In the genomic region with DNA sequence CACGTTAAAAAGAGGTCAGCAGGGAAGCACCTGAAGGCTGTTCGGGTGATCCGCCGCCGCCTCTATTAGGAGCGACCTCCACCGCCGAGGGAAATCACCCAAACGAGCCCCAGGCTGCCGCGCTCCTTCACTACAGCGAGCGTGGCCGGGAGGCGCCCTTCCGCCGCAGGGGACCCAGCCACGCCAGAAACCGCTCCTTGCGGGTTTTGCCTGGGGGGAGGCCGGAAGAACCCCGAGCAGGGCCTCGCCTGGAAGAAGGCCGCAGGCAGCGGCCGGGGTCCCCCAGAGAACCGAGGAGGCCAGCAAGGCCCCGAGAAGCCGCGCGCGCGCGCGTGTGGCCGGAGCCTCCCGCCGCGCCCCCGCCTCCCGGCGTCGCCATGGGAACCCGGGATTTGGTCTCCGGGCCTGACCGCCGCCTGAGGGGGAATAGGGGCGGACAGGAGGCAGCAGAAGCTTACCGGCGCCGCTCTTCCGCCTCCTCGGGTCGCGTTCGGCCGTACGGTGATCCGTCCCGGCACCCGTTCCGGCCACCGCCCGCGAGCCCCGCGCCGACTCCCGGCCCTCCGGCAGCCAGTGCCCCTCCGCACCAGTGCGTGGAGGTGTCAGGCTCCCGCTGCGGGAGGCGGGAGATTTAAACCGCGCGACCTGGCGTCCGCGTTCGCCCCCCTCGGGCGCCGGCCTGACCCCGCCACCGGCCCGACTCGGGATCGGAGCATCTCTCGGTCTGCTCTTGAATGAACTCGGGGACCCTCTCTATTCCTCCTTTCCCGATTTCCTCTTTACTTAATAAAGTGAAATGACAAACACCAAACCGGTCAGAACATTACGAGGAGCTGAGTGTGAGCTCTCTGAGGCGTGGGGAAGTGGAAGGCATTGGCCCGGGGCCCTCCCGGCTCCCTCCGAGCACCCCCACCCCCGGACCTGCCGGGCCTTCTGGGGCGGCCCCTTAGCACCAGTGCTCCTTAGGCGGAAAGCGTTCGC, we compare ENCODE assay signal across 1 cellular context.
TF ChIP-seq lines count a peak whose summit lies in the region.

Gene ICA1L, minus strand, starts transcription at position 606 of the 981 bp plus-strand sequence. CDS start 42,757 bp downstream, outside the sequence.

TF ChIP-seq in GM12878, 131 proteins besides CTCF, POLR2A, EP300 and RAD21 (continued from another document and continues in another):
- TF ChIP-seq, protein P1, sequence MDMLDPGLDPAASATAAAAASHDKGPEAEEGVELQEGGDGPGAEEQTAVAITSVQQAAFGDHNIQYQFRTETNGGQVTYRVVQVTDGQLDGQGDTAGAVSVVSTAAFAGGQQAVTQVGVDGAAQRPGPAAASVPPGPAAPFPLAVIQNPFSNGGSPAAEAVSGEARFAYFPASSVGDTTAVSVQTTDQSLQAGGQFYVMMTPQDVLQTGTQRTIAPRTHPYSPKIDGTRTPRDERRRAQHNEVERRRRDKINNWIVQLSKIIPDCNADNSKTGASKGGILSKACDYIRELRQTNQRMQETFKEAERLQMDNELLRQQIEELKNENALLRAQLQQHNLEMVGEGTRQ (IDR thresholded peaks at IDR 0.05; ENCODE audit: borderline replicate concordance, low read depth, low read length) = no peak
- TF ChIP-seq, protein P2, sequence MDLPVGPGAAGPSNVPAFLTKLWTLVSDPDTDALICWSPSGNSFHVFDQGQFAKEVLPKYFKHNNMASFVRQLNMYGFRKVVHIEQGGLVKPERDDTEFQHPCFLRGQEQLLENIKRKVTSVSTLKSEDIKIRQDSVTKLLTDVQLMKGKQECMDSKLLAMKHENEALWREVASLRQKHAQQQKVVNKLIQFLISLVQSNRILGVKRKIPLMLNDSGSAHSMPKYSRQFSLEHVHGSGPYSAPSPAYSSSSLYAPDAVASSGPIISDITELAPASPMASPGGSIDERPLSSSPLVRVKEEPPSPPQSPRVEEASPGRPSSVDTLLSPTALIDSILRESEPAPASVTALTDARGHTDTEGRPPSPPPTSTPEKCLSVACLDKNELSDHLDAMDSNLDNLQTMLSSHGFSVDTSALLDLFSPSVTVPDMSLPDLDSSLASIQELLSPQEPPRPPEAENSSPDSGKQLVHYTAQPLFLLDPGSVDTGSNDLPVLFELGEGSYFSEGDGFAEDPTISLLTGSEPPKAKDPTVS (IDR thresholded peaks at IDR 0.05; ENCODE audit: low read depth, low read length) = no peak
- TF ChIP-seq, protein P3, sequence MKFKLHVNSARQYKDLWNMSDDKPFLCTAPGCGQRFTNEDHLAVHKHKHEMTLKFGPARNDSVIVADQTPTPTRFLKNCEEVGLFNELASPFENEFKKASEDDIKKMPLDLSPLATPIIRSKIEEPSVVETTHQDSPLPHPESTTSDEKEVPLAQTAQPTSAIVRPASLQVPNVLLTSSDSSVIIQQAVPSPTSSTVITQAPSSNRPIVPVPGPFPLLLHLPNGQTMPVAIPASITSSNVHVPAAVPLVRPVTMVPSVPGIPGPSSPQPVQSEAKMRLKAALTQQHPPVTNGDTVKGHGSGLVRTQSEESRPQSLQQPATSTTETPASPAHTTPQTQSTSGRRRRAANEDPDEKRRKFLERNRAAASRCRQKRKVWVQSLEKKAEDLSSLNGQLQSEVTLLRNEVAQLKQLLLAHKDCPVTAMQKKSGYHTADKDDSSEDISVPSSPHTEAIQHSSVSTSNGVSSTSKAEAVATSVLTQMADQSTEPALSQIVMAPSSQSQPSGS (IDR thresholded peaks at IDR 0.05; ENCODE audit: low read length) = no peak
- peak; percentile 88 for TF ChIP-seq LARP7 (IDR thresholded peaks at IDR 0.05)
- no peak for TF ChIP-seq SUPT20H (IDR thresholded peaks at IDR 0.05; ENCODE audit: borderline replicate concordance, control insufficient read depth, low read depth, low read length)
- TF ChIP-seq NRF1 (conservative IDR thresholded peaks at IDR 0.05; ENCODE audit: low read depth, low read length) = no peak
- peak; percentile 89 for TF ChIP-seq SIN3A (IDR thresholded peaks at IDR 0.05; ENCODE audit: low read depth, low read length)
- TF ChIP-seq, protein P4, sequence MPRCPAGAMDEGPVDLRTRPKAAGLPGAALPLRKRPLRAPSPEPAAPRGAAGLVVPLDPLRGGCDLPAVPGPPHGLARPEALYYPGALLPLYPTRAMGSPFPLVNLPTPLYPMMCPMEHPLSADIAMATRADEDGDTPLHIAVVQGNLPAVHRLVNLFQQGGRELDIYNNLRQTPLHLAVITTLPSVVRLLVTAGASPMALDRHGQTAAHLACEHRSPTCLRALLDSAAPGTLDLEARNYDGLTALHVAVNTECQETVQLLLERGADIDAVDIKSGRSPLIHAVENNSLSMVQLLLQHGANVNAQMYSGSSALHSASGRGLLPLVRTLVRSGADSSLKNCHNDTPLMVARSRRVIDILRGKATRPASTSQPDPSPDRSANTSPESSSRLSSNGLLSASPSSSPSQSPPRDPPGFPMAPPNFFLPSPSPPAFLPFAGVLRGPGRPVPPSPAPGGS (IDR thresholded peaks at IDR 0.05; ENCODE audit: borderline replicate concordance, insufficient read depth, low read depth, low read length, poor library complexity, severe bottlenecking) = no peak
- TF ChIP-seq, protein P5, sequence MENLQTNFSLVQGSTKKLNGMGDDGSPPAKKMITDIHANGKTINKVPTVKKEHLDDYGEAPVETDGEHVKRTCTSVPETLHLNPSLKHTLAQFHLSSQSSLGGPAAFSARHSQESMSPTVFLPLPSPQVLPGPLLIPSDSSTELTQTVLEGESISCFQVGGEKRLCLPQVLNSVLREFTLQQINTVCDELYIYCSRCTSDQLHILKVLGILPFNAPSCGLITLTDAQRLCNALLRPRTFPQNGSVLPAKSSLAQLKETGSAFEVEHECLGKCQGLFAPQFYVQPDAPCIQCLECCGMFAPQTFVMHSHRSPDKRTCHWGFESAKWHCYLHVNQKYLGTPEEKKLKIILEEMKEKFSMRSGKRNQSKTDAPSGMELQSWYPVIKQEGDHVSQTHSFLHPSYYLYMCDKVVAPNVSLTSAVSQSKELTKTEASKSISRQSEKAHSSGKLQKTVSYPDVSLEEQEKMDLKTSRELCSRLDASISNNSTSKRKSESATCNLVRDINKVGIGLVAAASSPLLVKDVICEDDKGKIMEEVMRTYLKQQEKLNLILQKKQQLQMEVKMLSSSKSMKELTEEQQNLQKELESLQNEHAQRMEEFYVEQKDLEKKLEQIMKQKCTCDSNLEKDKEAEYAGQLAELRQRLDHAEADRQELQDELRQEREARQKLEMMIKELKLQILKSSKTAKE (IDR thresholded peaks at IDR 0.05; ENCODE audit: low read depth, poor library complexity, severe bottlenecking) = no peak
- peak; percentile 79 for TF ChIP-seq IKZF1 (conservative IDR thresholded peaks at IDR 0.05)
- TF ChIP-seq TBL1XR1 (IDR thresholded peaks at IDR 0.05; ENCODE audit: low read depth, low read length) = no peak
- TF ChIP-seq BRCA1 (IDR thresholded peaks at IDR 0.05; ENCODE audit: low read depth, low read length) = no peak
- TF ChIP-seq RFX5 (IDR thresholded peaks at IDR 0.05; ENCODE audit: low read depth, low read length) = no peak
- TF ChIP-seq TAF1 (IDR thresholded peaks at IDR 0.05; ENCODE audit: borderline replicate concordance, low read depth, low read length) = no peak
- TF ChIP-seq EGR1 (IDR thresholded peaks at IDR 0.05; ENCODE audit: borderline replicate concordance in 1 of 2, low read depth in 2 of 2, low read length in 2 of 2) = peak in 1 of 2 experiments; percentile 72; a peak in 1 of 3 replicates
- TF ChIP-seq, protein P6, sequence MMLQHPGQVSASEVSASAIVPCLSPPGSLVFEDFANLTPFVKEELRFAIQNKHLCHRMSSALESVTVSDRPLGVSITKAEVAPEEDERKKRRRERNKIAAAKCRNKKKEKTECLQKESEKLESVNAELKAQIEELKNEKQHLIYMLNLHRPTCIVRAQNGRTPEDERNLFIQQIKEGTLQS (IDR thresholded peaks at IDR 0.05; ENCODE audit: borderline replicate concordance, extremely low read depth, low read depth, low read length) = no peak
- TF ChIP-seq MEF2B (IDR thresholded peaks at IDR 0.05; ENCODE audit: partially characterized antibody, poor library complexity, severe bottlenecking) = no peak
- no peak for TF ChIP-seq SP1 (IDR thresholded peaks at IDR 0.05; ENCODE audit: low read depth, low read length)
- TF ChIP-seq BACH1 (IDR thresholded peaks at IDR 0.05; ENCODE audit: borderline replicate concordance) = peak; percentile 50; the same call in 1 of the 2 replicates
- peak; percentile 1; the same call in 1 of the 2 replicates for TF ChIP-seq CREM (IDR thresholded peaks at IDR 0.05; ENCODE audit: low read depth)
- TF ChIP-seq EED (IDR thresholded peaks at IDR 0.05; ENCODE audit: low read depth) = peak; percentile 50; the same call in 1 of the 2 replicates
- no peak for TF ChIP-seq SREBF1 (IDR thresholded peaks at IDR 0.05; ENCODE audit: low read length)
- no peak for TF ChIP-seq HDAC6 (IDR thresholded peaks at IDR 0.05; ENCODE audit: unreplicated experiment)
- no peak for TF ChIP-seq STAT1 (conservative IDR thresholded peaks at IDR 0.05)
- TF ChIP-seq, protein P7, sequence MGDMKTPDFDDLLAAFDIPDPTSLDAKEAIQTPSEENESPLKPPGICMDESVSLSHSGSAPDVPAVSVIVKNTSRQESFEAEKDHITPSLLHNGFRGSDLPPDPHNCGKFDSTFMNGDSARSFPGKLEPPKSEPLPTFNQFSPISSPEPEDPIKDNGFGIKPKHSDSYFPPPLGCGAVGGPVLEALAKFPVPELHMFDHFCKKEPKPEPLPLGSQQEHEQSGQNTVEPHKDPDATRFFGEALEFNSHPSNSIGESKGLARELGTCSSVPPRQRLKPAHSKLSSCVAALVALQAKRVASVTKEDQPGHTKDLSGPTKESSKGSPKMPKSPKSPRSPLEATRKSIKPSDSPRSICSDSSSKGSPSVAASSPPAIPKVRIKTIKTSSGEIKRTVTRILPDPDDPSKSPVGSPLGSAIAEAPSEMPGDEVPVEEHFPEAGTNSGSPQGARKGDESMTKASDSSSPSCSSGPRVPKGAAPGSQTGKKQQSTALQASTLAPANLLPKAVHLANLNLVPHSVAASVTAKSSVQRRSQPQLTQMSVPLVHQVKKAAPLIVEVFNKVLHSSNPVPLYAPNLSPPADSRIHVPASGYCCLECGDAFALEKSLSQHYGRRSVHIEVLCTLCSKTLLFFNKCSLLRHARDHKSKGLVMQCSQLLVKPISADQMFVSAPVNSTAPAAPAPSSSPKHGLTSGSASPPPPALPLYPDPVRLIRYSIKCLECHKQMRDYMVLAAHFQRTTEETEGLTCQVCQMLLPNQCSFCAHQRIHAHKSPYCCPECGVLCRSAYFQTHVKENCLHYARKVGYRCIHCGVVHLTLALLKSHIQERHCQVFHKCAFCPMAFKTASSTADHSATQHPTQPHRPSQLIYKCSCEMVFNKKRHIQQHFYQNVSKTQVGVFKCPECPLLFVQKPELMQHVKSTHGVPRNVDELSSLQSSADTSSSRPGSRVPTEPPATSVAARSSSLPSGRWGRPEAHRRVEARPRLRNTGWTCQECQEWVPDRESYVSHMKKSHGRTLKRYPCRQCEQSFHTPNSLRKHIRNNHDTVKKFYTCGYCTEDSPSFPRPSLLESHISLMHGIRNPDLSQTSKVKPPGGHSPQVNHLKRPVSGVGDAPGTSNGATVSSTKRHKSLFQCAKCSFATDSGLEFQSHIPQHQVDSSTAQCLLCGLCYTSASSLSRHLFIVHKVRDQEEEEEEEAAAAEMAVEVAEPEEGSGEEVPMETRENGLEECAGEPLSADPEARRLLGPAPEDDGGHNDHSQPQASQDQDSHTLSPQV (IDR thresholded peaks at IDR 0.05) = no peak
- TF ChIP-seq PRDM15 (CRISPR knock-in tag; IDR thresholded peaks at IDR 0.05) = no peak
- no peak for TF ChIP-seq ZSCAN29 (IDR thresholded peaks at IDR 0.05)
- TF ChIP-seq, protein P8, sequence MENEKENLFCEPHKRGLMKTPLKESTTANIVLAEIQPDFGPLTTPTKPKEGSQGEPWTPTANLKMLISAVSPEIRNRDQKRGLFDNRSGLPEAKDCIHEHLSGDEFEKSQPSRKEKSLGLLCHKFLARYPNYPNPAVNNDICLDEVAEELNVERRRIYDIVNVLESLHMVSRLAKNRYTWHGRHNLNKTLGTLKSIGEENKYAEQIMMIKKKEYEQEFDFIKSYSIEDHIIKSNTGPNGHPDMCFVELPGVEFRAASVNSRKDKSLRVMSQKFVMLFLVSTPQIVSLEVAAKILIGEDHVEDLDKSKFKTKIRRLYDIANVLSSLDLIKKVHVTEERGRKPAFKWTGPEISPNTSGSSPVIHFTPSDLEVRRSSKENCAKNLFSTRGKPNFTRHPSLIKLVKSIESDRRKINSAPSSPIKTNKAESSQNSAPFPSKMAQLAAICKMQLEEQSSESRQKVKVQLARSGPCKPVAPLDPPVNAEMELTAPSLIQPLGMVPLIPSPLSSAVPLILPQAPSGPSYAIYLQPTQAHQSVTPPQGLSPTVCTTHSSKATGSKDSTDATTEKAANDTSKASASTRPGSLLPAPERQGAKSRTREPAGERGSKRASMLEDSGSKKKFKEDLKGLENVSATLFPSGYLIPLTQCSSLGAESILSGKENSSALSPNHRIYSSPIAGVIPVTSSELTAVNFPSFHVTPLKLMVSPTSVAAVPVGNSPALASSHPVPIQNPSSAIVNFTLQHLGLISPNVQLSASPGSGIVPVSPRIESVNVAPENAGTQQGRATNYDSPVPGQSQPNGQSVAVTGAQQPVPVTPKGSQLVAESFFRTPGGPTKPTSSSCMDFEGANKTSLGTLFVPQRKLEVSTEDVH (IDR thresholded peaks at IDR 0.05; ENCODE audit: low read depth, partially characterized antibody) = no peak
- peak; percentile 68; the same call in 1 of the 2 replicates for TF ChIP-seq RB1 (IDR thresholded peaks at IDR 0.05; ENCODE audit: borderline replicate concordance)
- no peak for TF ChIP-seq MTA3 (IDR thresholded peaks at IDR 0.05; ENCODE audit: borderline replicate concordance, low read length)
- TF ChIP-seq, protein P9, sequence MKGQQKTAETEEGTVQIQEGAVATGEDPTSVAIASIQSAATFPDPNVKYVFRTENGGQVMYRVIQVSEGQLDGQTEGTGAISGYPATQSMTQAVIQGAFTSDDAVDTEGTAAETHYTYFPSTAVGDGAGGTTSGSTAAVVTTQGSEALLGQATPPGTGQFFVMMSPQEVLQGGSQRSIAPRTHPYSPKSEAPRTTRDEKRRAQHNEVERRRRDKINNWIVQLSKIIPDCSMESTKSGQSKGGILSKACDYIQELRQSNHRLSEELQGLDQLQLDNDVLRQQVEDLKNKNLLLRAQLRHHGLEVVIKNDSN (IDR thresholded peaks at IDR 0.05; ENCODE audit: borderline replicate concordance, extremely low read length, insufficient read depth, low read depth, low read length) = no peak
